ENCODE assay signal across 13 cellular contexts in genomic region chr6:47061631-47062300, GRCh38. TPM values are rescaled to one million over a fixed set of nuclear protein-coding genes. Genes with fewer than 3 reads are reported as not detected.
DNase-seq lines count a peak whose midpoint lies in the region; ATAC-seq and TF ChIP-seq lines count a peak whose summit lies in the region.
"Had no signal": no experiment of that assay in that cellular context is flagged by ENCODE, and none has a peak within 500 bp of the region (broad histone marks: within the 10 kb centered on the region; RNA-seq: fewer than 3 reads in every experiment).

No MANE protein-coding gene starts in this region.

- H3K4me1 ChIP-seq in neural progenitor cell: no peaks in the 10 kb centered on the region
- H3K4me1 ChIP-seq: BE2C had no signal

- peak overlapping the region; percentile 65 for H2AFZ ChIP-seq in neural progenitor cell (replicated peaks)

- H3K4me2 ChIP-seq in neural progenitor cell: no peak overlapping the region

- TF ChIP-seq CTCF in neural progenitor cell (IDR thresholded peaks at IDR 0.05): no peak
- TF ChIP-seq CTCF in CD4-positive, alpha-beta T cell (IDR thresholded peaks at IDR 0.05): no peak
- TF ChIP-seq CTCF in GM20000 (IDR thresholded peaks at IDR 0.05; ENCODE audit: extremely low read depth, missing control alignments): no peak

- H3K27me3 Mint-ChIP-seq in neural progenitor cell (ENCODE audit: insufficient read depth, low read depth): peaks cover 2% of the 10 kb centered on the region
- H3K27me3 Mint-ChIP-seq in CD4-positive, alpha-beta T cell: no peaks in the 10 kb centered on the region

- no peak overlapping the region for H3K9ac ChIP-seq in neural progenitor cell

- H3K9me3 Mint-ChIP-seq in neural progenitor cell: peaks cover 1% of the 10 kb centered on the region
- no peaks in the 10 kb centered on the region for H3K9me3 Mint-ChIP-seq in CD4-positive, alpha-beta T cell
- H3K9me3 Mint-ChIP-seq: activated T-cell treated with anti-CD3 and anti-CD28 coated beads, Interleukin-2, amount 50 U/mL, for 72 hours; central memory CD8-positive, alpha-beta T cell had no signal

- H3K4me1 Mint-ChIP-seq in neural progenitor cell: no peaks in the 10 kb centered on the region
- H3K4me1 Mint-ChIP-seq in CD4-positive, alpha-beta T cell (ENCODE audit: low read depth): no peaks in the 10 kb centered on the region
- H3K4me1 Mint-ChIP-seq: central memory CD8-positive, alpha-beta T cell had no signal

- H3K4me3 ChIP-seq in neural progenitor cell: no peak overlapping the region

- ATAC-seq in HG03039 (IDR thresholded peaks at IDR 0.05; ENCODE audit: unreplicated experiment) (no peak), HG03135 (IDR thresholded peaks at IDR 0.05; ENCODE audit: unreplicated experiment) (no peak)
- ATAC-seq in CD4-positive, alpha-beta T cell (ENCODE audit: poor library complexity): no peak
- ATAC-seq: activated T-cell treated with anti-CD3 and anti-CD28 coated beads, Interleukin-2, amount 50 U/mL, for 72 hours had no signal

- DNase-seq in EL: peak; percentile 57
- peak; percentile 45 for DNase-seq in amniotic epithelial cell (ENCODE audit: low read depth)
- peak; percentile 86 for DNase-seq in globus pallidus (ENCODE audit: low spot score)
- no peak for DNase-seq in neural progenitor cell (ENCODE audit: low spot score)
- no peak for DNase-seq in CD4-positive, alpha-beta T cell
- DNase-seq in GM20000 (ENCODE audit: low spot score): no peak
- DNase-seq: activated T-cell treated with anti-CD3 and anti-CD28 coated beads, Interleukin-2, amount 50 U/mL, for 72 hours; BE2C; NCI-H187 had no signal

- no peaks in the 10 kb centered on the region for H3K27me3 ChIP-seq in neural progenitor cell
- H3K27me3 ChIP-seq in CD4-positive, alpha-beta T cell (ENCODE audit: control insufficient read depth, insufficient read depth, low read length): no peaks in the 10 kb centered on the region
- H3K27me3 ChIP-seq: BE2C had no signal

- no peak overlapping the region for H3K4me3 Mint-ChIP-seq in neural progenitor cell
- H3K4me3 Mint-ChIP-seq in CD4-positive, alpha-beta T cell: no peak overlapping the region
- H3K4me3 Mint-ChIP-seq: activated T-cell treated with anti-CD3 and anti-CD28 coated beads, Interleukin-2, amount 50 U/mL, for 72 hours; central memory CD8-positive, alpha-beta T cell had no signal

- CTCF ChIA-PET in CD4-positive, alpha-beta T cell (lab: Charles Lee): no interaction called here

- H3K27ac ChIP-seq in neural progenitor cell: no peak overlapping the region
- no peak overlapping the region for H3K27ac ChIP-seq in CD4-positive, alpha-beta T cell (ENCODE audit: low read depth, low read length)

- H3K9me3 ChIP-seq in neural progenitor cell (ENCODE audit: low read depth): no peaks in the 10 kb centered on the region
- no peaks in the 10 kb centered on the region for H3K9me3 ChIP-seq in CD4-positive, alpha-beta T cell (ENCODE audit: control insufficient read depth, low read length)
- H3K9me3 ChIP-seq: BE2C had no signal

- intact Hi-C loops in CD4-positive, alpha-beta T cell (cut with DNase I, micrococcal nuclease): no loop called here

- H3F3A ChIP-seq in neural progenitor cell (ENCODE audit: low read depth): no peaks in the 10 kb centered on the region

- no peaks in the 10 kb centered on the region for H3K79me2 ChIP-seq in neural progenitor cell (ENCODE audit: low read depth)

- no peaks in the 10 kb centered on the region for H3K36me3 ChIP-seq in neural progenitor cell
- H3K36me3 ChIP-seq: BE2C had no signal

- no peaks in the 10 kb centered on the region for H3K36me3 Mint-ChIP-seq in neural progenitor cell
- H3K36me3 Mint-ChIP-seq in CD4-positive, alpha-beta T cell (ENCODE audit: low read depth): no peaks in the 10 kb centered on the region

- H4K20me1 ChIP-seq in neural progenitor cell (ENCODE audit: low read depth): no peaks in the 10 kb centered on the region

- POLR2A ChIA-PET in CD4-positive, alpha-beta T cell (lab: Charles Lee): no interaction called here

- H3K27ac Mint-ChIP-seq in neural progenitor cell: no peak overlapping the region
- no peak overlapping the region for H3K27ac Mint-ChIP-seq in CD4-positive, alpha-beta T cell
- H3K27ac Mint-ChIP-seq: activated T-cell treated with anti-CD3 and anti-CD28 coated beads, Interleukin-2, amount 50 U/mL, for 72 hours had no signal

RNA-seq across cellular contexts. Expression of gene ADGRF1, which starts 19.6 kb away (rescaled TPM):
- total RNA-seq in neural progenitor cell (ENCODE audit: low replicate concordance): not detected in 2 replicates
- not detected for total RNA-seq in CD4-positive, alpha-beta T cell
- total RNA-seq: activated T-cell treated with anti-CD3 and anti-CD28 coated beads, Interleukin-2, amount 50 U/mL, for 72 hours; osteocyte had no signal

Comparison
In these comparisons a context has a peak if more than half of its experiments do, and no peak if none do; other contexts are left out.
1. DNase-seq: peak in EL (single experiment), amniotic epithelial cell (single experiment) and globus pallidus (single experiment); none in neural progenitor cell (single experiment), CD4-positive, alpha-beta T cell (0 of 10) and GM20000 (single experiment).